1 cellular context compared by ENCODE assay signal in genomic region chr9:91680129-91680528, GRCh38.
TF ChIP-seq lines count a peak whose summit lies in the region.

No MANE protein-coding gene starts in this region.

TF ChIP-seq in GM23338, 12 proteins besides CTCF, POLR2A, EP300 and RAD21 (continued from another document):
- TF ChIP-seq ZNF462 (CRISPR knock-in tag; IDR thresholded peaks at IDR 0.05): no peak
- no peak for TF ChIP-seq ETS1 (IDR thresholded peaks at IDR 0.05)
- no peak for TF ChIP-seq EZH2phosphoT487 (IDR thresholded peaks at IDR 0.05; ENCODE audit: unreplicated experiment)
- no peak for TF ChIP-seq CREB1 (CRISPR knock-in tag; IDR thresholded peaks at IDR 0.05; ENCODE audit: low read depth)
- TF ChIP-seq POLR2AphosphoS5 (IDR thresholded peaks at IDR 0.05; ENCODE audit: low read depth): no peak
- no peak for TF ChIP-seq EZH2 (IDR thresholded peaks at IDR 0.05; ENCODE audit: low read depth, unreplicated experiment)
